In genomic region chr7:82364048-82364447, GRCh38 we compare ENCODE assay signal across 28 cellular contexts.
"Had no signal": no experiment of that assay in that cellular context is flagged by ENCODE, and none has a peak within 500 bp of the region (broad histone marks: within the 10 kb centered on the region; RNA-seq: fewer than 3 reads in every experiment).

No MANE protein-coding gene starts in this region.

- H3K4me1 ChIP-seq: pancreas, prostate gland, right lobe of liver, stomach, thyroid gland, upper lobe of left lung, vagina had no signal

- H3K36me3 Mint-ChIP-seq: naive thymus-derived CD8-positive, alpha-beta T cell; natural killer cell treated with Interleukin-12 subunit alpha and Interleukin-12 subunit beta and Interleukin-15 and Interleukin-18, amount 100 ng/mL, for 72 hours; stimulated activated effector memory CD8-positive, alpha-beta T cell treated with anti-CD3 and anti-CD28 coated beads, Interleukin-12 subunit alpha, Interleukin-12 subunit beta, amount 100 ng/mL, for 72 hours; stimulated activated naive B cell treated with anti-CD40 and anti-IgM and Interleukin-4, amounts not matched to agents 10 μg/mL and 1 μg/mL and 100 μg/mL, for 72 hours had no signal

- H3K27me3 Mint-ChIP-seq: natural killer cell treated with Interleukin-12 subunit alpha and Interleukin-12 subunit beta and Interleukin-15 and Interleukin-18, amount 100 ng/mL, for 72 hours; stimulated activated naive B cell treated with anti-CD40 and anti-IgM and Interleukin-4, amounts not matched to agents 10 μg/mL and 1 μg/mL and 100 μg/mL, for 72 hours; stimulated activated naive CD8-positive, alpha-beta T cell treated with anti-CD3 and anti-CD28 coated beads, Interleukin-15, Interleukin-2, amounts not matched to agents 100 ng/mL and 50 ng/mL, for 24 hours had no signal

- H3K9me3 ChIP-seq: neutrophil, pancreas, prostate gland, right lobe of liver, sigmoid colon, stomach, thoracic aorta, thyroid gland, tibial nerve, upper lobe of left lung, vagina had no signal

- H3K4me3 Mint-ChIP-seq: naive thymus-derived CD8-positive, alpha-beta T cell; natural killer cell treated with Interleukin-12 subunit alpha and Interleukin-12 subunit beta and Interleukin-15 and Interleukin-18, amount 100 ng/mL, for 72 hours; nephron progenitor cell; neural crest cell; stimulated activated effector memory CD8-positive, alpha-beta T cell treated with anti-CD3 and anti-CD28 coated beads, Interleukin-12 subunit alpha, Interleukin-12 subunit beta, amount 100 ng/mL, for 72 hours; stimulated activated naive B cell treated with anti-CD40 and anti-IgM and Interleukin-4, amounts not matched to agents 10 μg/mL and 1 μg/mL and 100 μg/mL, for 72 hours; stimulated activated naive CD8-positive, alpha-beta T cell treated with anti-CD3 and anti-CD28 coated beads, Interleukin-15, Interleukin-2, amounts not matched to agents 100 ng/mL and 50 ng/mL, for 24 hours had no signal

- H3K9me3 Mint-ChIP-seq: nephron progenitor cell; stimulated activated naive B cell treated with anti-CD40 and anti-IgM and Interleukin-4, amounts not matched to agents 10 μg/mL and 1 μg/mL and 100 μg/mL, for 72 hours; stimulated activated naive CD8-positive, alpha-beta T cell treated with anti-CD3 and anti-CD28 coated beads, Interleukin-15, Interleukin-2, amounts not matched to agents 100 ng/mL and 50 ng/mL, for 24 hours had no signal

- H3K27me3 ChIP-seq: neutrophil, pancreas, right lobe of liver, sigmoid colon, stomach, thyroid gland, tibial nerve, upper lobe of left lung, vagina had no signal

- H3K27ac ChIP-seq: neutrophil, pancreas, prostate gland, right lobe of liver, sigmoid colon, stomach, thoracic aorta, thyroid gland, tibial nerve, upper lobe of left lung, vagina had no signal

- ATAC-seq: naive thymus-derived CD8-positive, alpha-beta T cell; natural killer cell treated with Interleukin-12 subunit alpha and Interleukin-12 subunit beta and Interleukin-15 and Interleukin-18, amount 100 ng/mL, for 72 hours; pancreas; right lobe of liver; stimulated activated effector memory CD8-positive, alpha-beta T cell treated with anti-CD3 and anti-CD28 coated beads, Interleukin-12 subunit alpha, Interleukin-12 subunit beta, amount 100 ng/mL, for 72 hours; stimulated activated naive B cell treated with anti-CD40 and anti-IgM and Interleukin-4, amounts not matched to agents 10 μg/mL and 1 μg/mL and 100 μg/mL, for 72 hours had no signal

- DNase-seq: naive thymus-derived CD8-positive, alpha-beta T cell; nephron progenitor cell; nucleus accumbens; pancreas; retina; right cardiac atrium; right lobe of liver; sigmoid colon; small intestine; stimulated activated CD4-positive, alpha-beta T cell treated with anti-CD3 and anti-CD28 coated beads, Interleukin-15, amount 100 ng/mL, for 24 hours; stimulated activated CD4-positive, alpha-beta T cell treated with anti-CD3 and anti-CD28 coated beads, Interleukin-2, amount 100 ng/mL, for 24 hours; stimulated activated CD4-positive, alpha-beta T cell treated with anti-CD3 and anti-CD28 coated beads, Interleukin-2, amount 100 ng/mL, for 48 hours; stimulated activated CD4-positive, alpha-beta T cell treated with anti-CD3 and anti-CD28 coated beads, Interleukin-4, amount 100 ng/mL, for 24 hours; stimulated activated naive B cell treated with anti-CD40 and anti-IgM and Interleukin-4, amounts not matched to agents 10 μg/mL and 1 μg/mL and 100 μg/mL, for 72 hours; stimulated activated naive CD4-positive, alpha-beta T cell treated with Interleukin-2 at 50 U/mL for 16 hours; stomach; thyroid gland; trophoblast cell; upper lobe of left lung had no signal

- H3K36me3 ChIP-seq: neutrophil, pancreas, prostate gland, right lobe of liver, sigmoid colon, stomach, thoracic aorta, thyroid gland, tibial nerve, upper lobe of left lung, vagina had no signal

- H3K27ac Mint-ChIP-seq: naive thymus-derived CD8-positive, alpha-beta T cell; natural killer cell treated with Interleukin-12 subunit alpha and Interleukin-12 subunit beta and Interleukin-15 and Interleukin-18, amount 100 ng/mL, for 72 hours; nephron progenitor cell; stimulated activated effector memory CD8-positive, alpha-beta T cell treated with anti-CD3 and anti-CD28 coated beads, Interleukin-12 subunit alpha, Interleukin-12 subunit beta, amount 100 ng/mL, for 72 hours; stimulated activated naive B cell treated with anti-CD40 and anti-IgM and Interleukin-4, amounts not matched to agents 10 μg/mL and 1 μg/mL and 100 μg/mL, for 72 hours; stimulated activated naive CD8-positive, alpha-beta T cell treated with anti-CD3 and anti-CD28 coated beads, Interleukin-15, Interleukin-2, amounts not matched to agents 100 ng/mL and 50 ng/mL, for 24 hours had no signal

- H3K4me1 Mint-ChIP-seq: naive thymus-derived CD8-positive, alpha-beta T cell; stimulated activated effector memory CD8-positive, alpha-beta T cell treated with anti-CD3 and anti-CD28 coated beads, Interleukin-12 subunit alpha, Interleukin-12 subunit beta, amount 100 ng/mL, for 72 hours; stimulated activated naive B cell treated with anti-CD40 and anti-IgM and Interleukin-4, amounts not matched to agents 10 μg/mL and 1 μg/mL and 100 μg/mL, for 72 hours had no signal

- H3K4me3 ChIP-seq: pancreas, prostate gland, right lobe of liver, sigmoid colon, stomach, thoracic aorta, thyroid gland, tibial nerve, upper lobe of left lung, vagina had no signal
